In the genomic region with DNA sequence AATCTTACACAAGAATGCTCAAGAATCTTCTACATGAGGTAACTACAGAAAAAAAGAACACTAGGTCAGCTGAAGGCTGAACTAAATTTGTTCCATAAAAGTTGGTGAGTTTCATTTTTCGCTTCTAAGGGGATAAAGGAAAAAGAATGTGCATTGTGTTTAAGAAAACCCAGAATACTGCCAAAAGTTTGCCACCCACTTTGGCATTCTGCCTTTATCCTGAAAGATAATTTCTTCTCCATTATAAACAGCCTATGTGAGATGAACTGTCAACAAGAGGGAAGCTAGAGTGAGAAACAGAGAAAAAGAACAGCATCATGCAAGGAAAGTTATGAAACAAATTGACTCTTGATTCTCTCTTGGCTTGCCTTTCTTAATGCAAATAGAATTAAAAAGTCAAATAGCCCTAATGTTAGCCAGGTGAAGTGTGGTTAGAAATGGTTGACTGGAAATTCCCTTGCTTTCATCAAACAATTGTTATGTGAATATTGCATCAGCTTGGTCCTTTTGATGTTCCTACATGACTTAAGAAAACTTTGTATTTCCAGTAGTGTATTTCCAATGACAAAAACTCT, we compare ENCODE assay signal across 1 cellular context.
TF ChIP-seq lines count a peak whose summit lies in the region.

No MANE protein-coding gene starts in this region.

TF ChIP-seq in HCT116, 20 proteins besides CTCF, POLR2A, EP300 and RAD21 (continued from another document):
- TF ChIP-seq, protein P1, sequence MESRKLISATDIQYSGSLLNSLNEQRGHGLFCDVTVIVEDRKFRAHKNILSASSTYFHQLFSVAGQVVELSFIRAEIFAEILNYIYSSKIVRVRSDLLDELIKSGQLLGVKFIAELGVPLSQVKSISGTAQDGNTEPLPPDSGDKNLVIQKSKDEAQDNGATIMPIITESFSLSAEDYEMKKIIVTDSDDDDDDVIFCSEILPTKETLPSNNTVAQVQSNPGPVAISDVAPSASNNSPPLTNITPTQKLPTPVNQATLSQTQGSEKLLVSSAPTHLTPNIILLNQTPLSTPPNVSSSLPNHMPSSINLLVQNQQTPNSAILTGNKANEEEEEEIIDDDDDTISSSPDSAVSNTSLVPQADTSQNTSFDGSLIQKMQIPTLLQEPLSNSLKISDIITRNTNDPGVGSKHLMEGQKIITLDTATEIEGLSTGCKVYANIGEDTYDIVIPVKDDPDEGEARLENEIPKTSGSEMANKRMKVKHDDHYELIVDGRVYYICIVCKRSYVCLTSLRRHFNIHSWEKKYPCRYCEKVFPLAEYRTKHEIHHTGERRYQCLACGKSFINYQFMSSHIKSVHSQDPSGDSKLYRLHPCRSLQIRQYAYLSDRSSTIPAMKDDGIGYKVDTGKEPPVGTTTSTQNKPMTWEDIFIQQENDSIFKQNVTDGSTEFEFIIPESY (IDR thresholded peaks at IDR 0.05; ENCODE audit: extremely low read depth, insufficient replicate concordance, low read length) = no peak
- TF ChIP-seq EZH2 (IDR thresholded peaks at IDR 0.05) (no peak), ELF1 (IDR thresholded peaks at IDR 0.05; ENCODE audit: borderline replicate concordance, low read depth) (no peak; the same call in 1 of the 2 replicates), CBX3 (IDR thresholded peaks at IDR 0.05; ENCODE audit: low read depth) (peak; percentile 48; the same call in 1 of the 2 replicates)
- TF ChIP-seq, protein P2, sequence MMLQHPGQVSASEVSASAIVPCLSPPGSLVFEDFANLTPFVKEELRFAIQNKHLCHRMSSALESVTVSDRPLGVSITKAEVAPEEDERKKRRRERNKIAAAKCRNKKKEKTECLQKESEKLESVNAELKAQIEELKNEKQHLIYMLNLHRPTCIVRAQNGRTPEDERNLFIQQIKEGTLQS (IDR thresholded peaks at IDR 0.05) = peak; percentile 78
- TF ChIP-seq, protein P3, sequence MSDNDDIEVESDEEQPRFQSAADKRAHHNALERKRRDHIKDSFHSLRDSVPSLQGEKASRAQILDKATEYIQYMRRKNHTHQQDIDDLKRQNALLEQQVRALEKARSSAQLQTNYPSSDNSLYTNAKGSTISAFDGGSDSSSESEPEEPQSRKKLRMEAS (IDR thresholded peaks at IDR 0.05) = 0 out of 2 replicates have a peak, but pooled peaks have one; percentile 21
- TF ChIP-seq, protein P4, sequence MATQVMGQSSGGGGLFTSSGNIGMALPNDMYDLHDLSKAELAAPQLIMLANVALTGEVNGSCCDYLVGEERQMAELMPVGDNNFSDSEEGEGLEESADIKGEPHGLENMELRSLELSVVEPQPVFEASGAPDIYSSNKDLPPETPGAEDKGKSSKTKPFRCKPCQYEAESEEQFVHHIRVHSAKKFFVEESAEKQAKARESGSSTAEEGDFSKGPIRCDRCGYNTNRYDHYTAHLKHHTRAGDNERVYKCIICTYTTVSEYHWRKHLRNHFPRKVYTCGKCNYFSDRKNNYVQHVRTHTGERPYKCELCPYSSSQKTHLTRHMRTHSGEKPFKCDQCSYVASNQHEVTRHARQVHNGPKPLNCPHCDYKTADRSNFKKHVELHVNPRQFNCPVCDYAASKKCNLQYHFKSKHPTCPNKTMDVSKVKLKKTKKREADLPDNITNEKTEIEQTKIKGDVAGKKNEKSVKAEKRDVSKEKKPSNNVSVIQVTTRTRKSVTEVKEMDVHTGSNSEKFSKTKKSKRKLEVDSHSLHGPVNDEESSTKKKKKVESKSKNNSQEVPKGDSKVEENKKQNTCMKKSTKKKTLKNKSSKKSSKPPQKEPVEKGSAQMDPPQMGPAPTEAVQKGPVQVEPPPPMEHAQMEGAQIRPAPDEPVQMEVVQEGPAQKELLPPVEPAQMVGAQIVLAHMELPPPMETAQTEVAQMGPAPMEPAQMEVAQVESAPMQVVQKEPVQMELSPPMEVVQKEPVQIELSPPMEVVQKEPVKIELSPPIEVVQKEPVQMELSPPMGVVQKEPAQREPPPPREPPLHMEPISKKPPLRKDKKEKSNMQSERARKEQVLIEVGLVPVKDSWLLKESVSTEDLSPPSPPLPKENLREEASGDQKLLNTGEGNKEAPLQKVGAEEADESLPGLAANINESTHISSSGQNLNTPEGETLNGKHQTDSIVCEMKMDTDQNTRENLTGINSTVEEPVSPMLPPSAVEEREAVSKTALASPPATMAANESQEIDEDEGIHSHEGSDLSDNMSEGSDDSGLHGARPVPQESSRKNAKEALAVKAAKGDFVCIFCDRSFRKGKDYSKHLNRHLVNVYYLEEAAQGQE (IDR thresholded peaks at IDR 0.05; ENCODE audit: low read depth) = no peak
TF ChIP-seq in HCT116: peak in this region for 6.
